In genomic region chr2:149038442-149039212, GRCh38 we compare ENCODE assay signal across 8 cellular contexts. TPM values are rescaled to one million over a fixed set of nuclear protein-coding genes. Genes with fewer than 3 reads are reported as not detected.
A peak's percentile ranks its signal among the peaks of the same experiment; 100 is the strongest.
DNase-seq lines count a peak whose midpoint lies in the region; ATAC-seq and TF ChIP-seq lines count a peak whose summit lies in the region.

Gene LYPD6B, plus strand, starts transcription at chr2:149038699. Its CDS starts 92,250 bp downstream, at chr2:149130949.

- intact Hi-C loops in activated B cell treated with CpG ODN at 0.5 μM for 24 hours (cut with micrococcal nuclease), result loop anchor here (1.0 kb wide), 1 partner anchor 17 kb away; no protein-coding TSS in a partner anchor

- no peaks in the 10 kb centered on the region for H3K9me3 Mint-ChIP-seq in activated B cell treated with CpG ODN at 0.5 μM for 24 hours

- H3K4me3 ChIP-seq in GM08714 (ENCODE audit: low read length) (peak within 1 kb of the TSS; percentile 9; the same call in 1 of the 2 replicates), gastroesophageal sphincter (peak within 1 kb of the TSS in 1 of 2 donors; percentile 48)

- ATAC-seq in GM19467 (IDR thresholded peaks at IDR 0.05; ENCODE audit: unreplicated experiment) (peak; percentile 64), HG03521 (IDR thresholded peaks at IDR 0.05; ENCODE audit: unreplicated experiment) (peak; percentile 70), activated B cell treated with CpG ODN at 0.5 μM for 24 hours (ENCODE audit: low read depth) (peak; percentile 71), gastroesophageal sphincter (no peak)

- H3K27ac ChIP-seq in gastroesophageal sphincter, result no peak within 1 kb of the TSS

- H3K36me3 Mint-ChIP-seq in activated B cell treated with CpG ODN at 0.5 μM for 24 hours (ENCODE audit: low read depth), result no peaks in the 10 kb centered on the region

- no peaks in the 10 kb centered on the region for H3K9me3 ChIP-seq in gastroesophageal sphincter

- no peak within 1 kb of the TSS for H3K27ac Mint-ChIP-seq in activated B cell treated with CpG ODN at 0.5 μM for 24 hours

- H3K4me3 Mint-ChIP-seq in activated B cell treated with CpG ODN at 0.5 μM for 24 hours, result peak within 1 kb of the TSS; percentile 81

- peaks cover 0 to 10% (median 0%) of the 10 kb centered on the region in 3 donors for H3K4me1 ChIP-seq in gastroesophageal sphincter

- TF ChIP-seq POLR2A in gastroesophageal sphincter (IDR thresholded peaks at IDR 0.05), result no peak

- TF ChIP-seq EP300 in gastroesophageal sphincter (IDR thresholded peaks at IDR 0.05), result no peak

- H3K36me3 ChIP-seq in gastroesophageal sphincter, result no peaks in the 10 kb centered on the region

- peaks cover 9% of the 10 kb centered on the region for H3K27me3 Mint-ChIP-seq in activated B cell treated with CpG ODN at 0.5 μM for 24 hours

- POLR2A ChIA-PET in activated B cell treated with CpG ODN at 0.5 μM for 24 hours (lab: Charles Lee), result no interaction called here

- WGBS in gastroesophageal sphincter (ENCODE audit: low coverage in 1 of 2), 2 donors, result 0% methylated on average over 2 of the region's 85 CpGs; no CpG with 5 or more reads in 1 of the 2 donors

- H3K4me1 Mint-ChIP-seq in activated B cell treated with CpG ODN at 0.5 μM for 24 hours, result peaks cover 28% of the 10 kb centered on the region

- DNase-seq in activated B cell treated with CpG ODN at 0.5 μM for 24 hours (no peak), left kidney (ENCODE audit: low read depth, low spot score) (peak; percentile 77), ureter (ENCODE audit: low spot score) (peak; percentile 74)
- DNase-seq in activated CD4-positive, alpha-beta T cell treated with anti-CD3 and anti-CD28 coated beads for 4 hours, result no peak

- H3K27me3 ChIP-seq in gastroesophageal sphincter, result peaks cover 66% of the 10 kb centered on the region

- CTCF ChIA-PET in activated B cell treated with CpG ODN at 0.5 μM for 24 hours (lab: Charles Lee), result interaction anchor here (1.0 to 1.6 kb wide), 5 partner anchors 8 to 523 kb away, joined by 3 to 7 read pairs (median 4); no protein-coding TSS in a partner anchor

- TF ChIP-seq CTCF in activated B cell treated with CpG ODN at 0.5 μM for 24 hours (IDR thresholded peaks at IDR 0.05) (no peak), gastroesophageal sphincter (IDR thresholded peaks at IDR 0.05) (no peak)

RNA-seq across cellular contexts. Expression of gene LYPD6B, which starts in this region (rescaled TPM):
- total RNA-seq in activated B cell treated with CpG ODN at 0.5 μM for 24 hours (0.58 and 1.4 TPM in 2 replicates), ureter (76.0 TPM), gastroesophageal sphincter (under 1 TPM in 2 of 4 donors, not detected in 2; 0.49 to 0.54 TPM)

Comparison
In these comparisons a context has a peak if more than half of its experiments do, and no peak if none do; other contexts are left out.
1. RNA of gene LYPD6B (total RNA-seq): 76.0 TPM in ureter (single experiment); 0.58 to 1.4 TPM in activated B cell treated with CpG ODN at 0.5 μM for 24 hours and 0.49 to 0.54 TPM in gastroesophageal sphincter; every median in the first group is over 10 times any median in the second.
2. DNase-seq: peak in left kidney (single experiment) and ureter (single experiment); none in activated B cell treated with CpG ODN at 0.5 μM for 24 hours (single experiment) and activated CD4-positive, alpha-beta T cell treated with anti-CD3 and anti-CD28 coated beads for 4 hours (0 of 2).